Comparison of ENCODE assay signal across 2 cellular contexts in genomic region chr1:54850082-54850730, GRCh38.
A peak's percentile ranks its signal among the peaks of the same experiment; 100 is the strongest.
TF ChIP-seq lines count a peak whose summit lies in the region.

No MANE protein-coding gene starts in this region.

TF ChIP-seq in HCT116, 20 proteins besides CTCF, POLR2A, EP300 and RAD21:
- TF ChIP-seq EZH2phosphoT487 (IDR thresholded peaks at IDR 0.05; ENCODE audit: borderline replicate concordance) (no peak), MAX (IDR thresholded peaks at IDR 0.05) (no peak), ATF3 (IDR thresholded peaks at IDR 0.05) (no peak), CEBPB (IDR thresholded peaks at IDR 0.05; ENCODE audit: low read depth) (no peak), EGR1 (IDR thresholded peaks at IDR 0.05; ENCODE audit: low read depth) (no peak), CBX3 (IDR thresholded peaks at IDR 0.05; ENCODE audit: low read depth) (no peak), SRF (IDR thresholded peaks at IDR 0.05; ENCODE audit: low read depth) (no peak), TCF7L2 (IDR thresholded peaks at IDR 0.05; ENCODE audit: borderline replicate concordance, extremely low read depth, insufficient read depth, insufficient read length) (no peak), FOSL1 (IDR thresholded peaks at IDR 0.05; ENCODE audit: low read depth) (no peak), JUND (IDR thresholded peaks at IDR 0.05) (no peak), EZH2 (IDR thresholded peaks at IDR 0.05) (no peak)

TF ChIP-seq in K562, 482 proteins besides CTCF, POLR2A, EP300 and RAD21:
- TF ChIP-seq CBX2 (IDR thresholded peaks at IDR 0.05; ENCODE audit: insufficient read depth, low read length, poor library complexity, severe bottlenecking), result no peak
- peak; percentile 82 for TF ChIP-seq NFIC (IDR thresholded peaks at IDR 0.05)
